Comparison of ENCODE assay signal across 9 cellular contexts in genomic region chr3:149765762-149766334, GRCh38. TPM values are rescaled to one million over a fixed set of nuclear protein-coding genes. Genes with fewer than 3 reads are reported as not detected.
DNase-seq lines count a peak whose midpoint lies in the region; ATAC-seq lines count a peak whose summit lies in the region.
"Had no signal": no experiment of that assay in that cellular context is flagged by ENCODE, and none has a peak within 500 bp of the region (broad histone marks: within the 10 kb centered on the region; RNA-seq: fewer than 3 reads in every experiment).

No MANE protein-coding gene starts in this region.

- H3K23ac ChIP-seq in neuronal stem cell (ENCODE audit: low read depth, low read length, poor library complexity), result no peak overlapping the region

- no peak overlapping the region for H2AFZ ChIP-seq in neuronal stem cell (ENCODE audit: low read length)

- no peak overlapping the region for H3K4me3 ChIP-seq in neuronal stem cell (ENCODE audit: low read length in 2 of 2)
- H3K4me3 ChIP-seq: BLaER1 had no signal

- no peak overlapping the region for H3K18ac ChIP-seq in neuronal stem cell (ENCODE audit: low read length)

- H3K4me1 ChIP-seq in neuronal stem cell (ENCODE audit: control insufficient read depth in 2 of 2, insufficient read depth in 1 of 2, low read depth in 1 of 2, low read length in 2 of 2), result peaks cover 0 to 6% of the 10 kb centered on the region in 2 donors
- H3K4me1 ChIP-seq: BLaER1 had no signal

- H3K27me3 ChIP-seq in neuronal stem cell (ENCODE audit: control insufficient read depth in 3 of 3, insufficient read depth in 3 of 3, low read depth in 1 of 3, low read length in 3 of 3), result peaks cover 0 to 33% (median 0%) of the 10 kb centered on the region in 3 experiments
- H3K27me3 ChIP-seq: BLaER1 had no signal

- H2BK12ac ChIP-seq in neuronal stem cell (ENCODE audit: low read length), result no peak overlapping the region

- no peak for ATAC-seq in GM21619 (IDR thresholded peaks at IDR 0.05; ENCODE audit: unreplicated experiment)
- ATAC-seq in HG03469 (IDR thresholded peaks at IDR 0.05; ENCODE audit: unreplicated experiment), result no peak

- no peaks in the 10 kb centered on the region for H3K36me3 ChIP-seq in neuronal stem cell (replicated peaks in 1 of 2; ENCODE audit: control insufficient read depth in 2 of 2, insufficient read depth in 2 of 2, low read length in 2 of 2)
- H3K36me3 ChIP-seq: BLaER1 had no signal

- WGBS in neuronal stem cell (ENCODE audit: extremely low coverage in 2 of 2, insufficient read length in 2 of 2, insufficient replicate concordance in 1 of 2), 2 donors, result no CpG with 5 or more reads among the region's 2 CpGs

- H3K14ac ChIP-seq in neuronal stem cell (ENCODE audit: low read length), result no peak overlapping the region

- no peak overlapping the region for H3K4me2 ChIP-seq in neuronal stem cell (ENCODE audit: insufficient read depth, low read length, poor library complexity, severe bottlenecking)
- H3K4me2 ChIP-seq: BLaER1 had no signal

- H3K27ac ChIP-seq in neuronal stem cell (replicated peaks; ENCODE audit: low read length), result no peak overlapping the region
- H3K27ac ChIP-seq: BLaER1 had no signal

- H2AK5ac ChIP-seq in neuronal stem cell (ENCODE audit: low read depth, low read length), result no peak overlapping the region

- no peak overlapping the region for H3K4ac ChIP-seq in neuronal stem cell (ENCODE audit: low read length)

- H3K9me3 ChIP-seq in neuronal stem cell (replicated peaks in 1 of 2; ENCODE audit: control insufficient read depth in 2 of 2, insufficient read depth in 1 of 2, low read depth in 1 of 2, low read length in 2 of 2), result no peaks in the 10 kb centered on the region
- H3K9me3 ChIP-seq: BLaER1 had no signal

- H2BK5ac ChIP-seq in neuronal stem cell (ENCODE audit: low read length), result no peak overlapping the region

- no peak overlapping the region for H2BK120ac ChIP-seq in neuronal stem cell (ENCODE audit: low read depth, low read length)

- DNase-seq in DMS79 treated with DMSO at 0.1 percent for 48 hours (lab: John Stamatoyannopoulos, UW) (peak; percentile 12), DMS79 (lab: John Stamatoyannopoulos, UW) (no peak), NCI-H2196 (lab: John Stamatoyannopoulos, UW; ENCODE audit: unreplicated experiment) (peak; percentile 19), dedifferentiated amniotic fluid mesenchymal stem cell (ENCODE audit: extremely low spot score) (peak; percentile 71), neuronal stem cell (ENCODE audit: low spot score) (peak; percentile 5)
- no peak for DNase-seq in activated CD4-positive, alpha-beta T cell treated with anti-CD3 and anti-CD28 coated beads for 4 hours

- no peak overlapping the region for H3K9ac ChIP-seq in neuronal stem cell (ENCODE audit: low read depth, low read length, poor library complexity)
- H3K9ac ChIP-seq: BLaER1 had no signal

- H3K79me1 ChIP-seq in neuronal stem cell (ENCODE audit: low read depth, low read length), result no peaks in the 10 kb centered on the region

- H4K91ac ChIP-seq in neuronal stem cell (ENCODE audit: low read depth, low read length, poor library complexity), result no peak overlapping the region

- no peak overlapping the region for H2BK15ac ChIP-seq in neuronal stem cell (ENCODE audit: low read length)

- no peak overlapping the region for H4K8ac ChIP-seq in neuronal stem cell (ENCODE audit: low read depth, low read length)

RNA-seq across cellular contexts. Expression of gene COMMD2, which starts 13.6 kb away (rescaled TPM):
- 36.5 TPM for polyA plus RNA-seq in neuronal stem cell (2013, experiment 1 of 2)
- 36.8 TPM for polyA plus RNA-seq in neuronal stem cell (2013, experiment 2 of 2)

RNA-seq across cellular contexts. Expression of gene ANKUB1, which starts 26.5 kb away (rescaled TPM):
- polyA plus RNA-seq in neuronal stem cell (2013, experiment 1 of 2), result not detected
- polyA plus RNA-seq in neuronal stem cell (2013, experiment 2 of 2), result not detected

RNA-seq across cellular contexts. Expression of gene RNF13, which starts 47.2 kb away (rescaled TPM):
- polyA plus RNA-seq in neuronal stem cell (2013, experiment 1 of 2), result 31.8 TPM
- 32.2 TPM for polyA plus RNA-seq in neuronal stem cell (2013, experiment 2 of 2)

Comparison
In these comparisons a context has a peak if more than half of its experiments do, and no peak if none do; other contexts are left out.
1. DNase-seq: peak in DMS79 treated with DMSO at 0.1 percent for 48 hours (single experiment), NCI-H2196 (single experiment), dedifferentiated amniotic fluid mesenchymal stem cell (single experiment) and neuronal stem cell (single experiment); none in DMS79 (single experiment) and activated CD4-positive, alpha-beta T cell treated with anti-CD3 and anti-CD28 coated beads for 4 hours (0 of 2).